ENCODE assay signal across 8 cellular contexts in genomic region chr9:136244776-136245193, GRCh38. TPM values are rescaled to one million over a fixed set of nuclear protein-coding genes. Genes with fewer than 3 reads are reported as not detected.
DNase-seq lines count a peak whose midpoint lies in the region; ATAC-seq, FAIRE-seq and TF ChIP-seq lines count a peak whose summit lies in the region.

No MANE protein-coding gene starts in this region.

- intact Hi-C loops in sigmoid colon (cut with DNase I) (loop anchor here (10.0 kb wide), 1 partner anchor 280 kb away; the partner anchor contains the start of gene UBAC1), posterior cingulate gyrus (cut with DNase I) (loop anchor here (1.0 kb wide), 1 partner anchor 23 kb away; no protein-coding TSS in a partner anchor)

- no peaks in the 10 kb centered on the region for H3K36me3 ChIP-seq in SK-N-MC (ENCODE audit: insufficient read depth, low read length)
- H3K36me3 ChIP-seq in sigmoid colon = no peaks in the 10 kb centered on the region

- 7% methylated on average over 7 of the region's 7 CpGs for WGBS in sigmoid colon, 2 donors

- peaks cover 0 to 4% (median 0%) of the 10 kb centered on the region in 3 donors for H3K27me3 ChIP-seq in sigmoid colon

- FAIRE-seq in D721Med (lab: Jason Lieb, UNC) = no peak

- ATAC-seq in HG03439 (IDR thresholded peaks at IDR 0.05; ENCODE audit: unreplicated experiment) = no peak

- no peaks in the 10 kb centered on the region for H3K9me3 ChIP-seq in SK-N-MC (ENCODE audit: low read depth, low read length)
- no peaks in the 10 kb centered on the region for H3K9me3 ChIP-seq in sigmoid colon

- TF ChIP-seq POLR2A in GM15510 (IDR thresholded peaks at IDR 0.05; ENCODE audit: borderline replicate concordance, extremely low read depth, insufficient read length) (peak; percentile 6), sigmoid colon (IDR thresholded peaks at IDR 0.05) (no peak)

- H3K4me3 ChIP-seq in SK-N-MC (peak overlapping the region; percentile 94), fibroblast of villous mesenchyme (ENCODE audit: low read depth, low read length) (peak overlapping the region; percentile 73), sigmoid colon (peak overlapping the region; percentile 52 to 86 (median 78))

- H3K9ac ChIP-seq in SK-N-MC (ENCODE audit: insufficient read length) = peak overlapping the region; percentile 83

- TF ChIP-seq EP300 in sigmoid colon (IDR thresholded peaks at IDR 0.05) = no peak

- DNase-seq in SK-N-MC (ENCODE audit: low read depth, low spot score) = no peak
- no peak for DNase-seq in fibroblast of villous mesenchyme (ENCODE audit: low read depth)
- DNase-seq in sigmoid colon = no peak
- no peak for DNase-seq in D721Med (ENCODE audit: insufficient read length, low spot score)
- DNase-seq in posterior cingulate gyrus = no peak
- no peak for DNase-seq in medulla oblongata (ENCODE audit: extremely low spot score)

- TF ChIP-seq CTCF in fibroblast of villous mesenchyme (IDR thresholded peaks at IDR 0.05; ENCODE audit: insufficient read depth, low read depth, low read length) (no peak), sigmoid colon (IDR thresholded peaks at IDR 0.05) (no peak), D721Med (IDR thresholded peaks at IDR 0.05; ENCODE audit: insufficient read depth, missing control alignments) (no peak)

- no peak overlapping the region for H3K27ac ChIP-seq in SK-N-MC
- H3K27ac ChIP-seq in sigmoid colon = peak overlapping the region in 3 of 4 donors; percentile 15 to 62 (median 60)

- peaks cover 0 to 21% (median 12%) of the 10 kb centered on the region in 4 donors for H3K4me1 ChIP-seq in sigmoid colon

RNA-seq across cellular contexts. Expression of gene QSOX2, which starts 0.8 kb away (rescaled TPM):
- total RNA-seq in fibroblast of villous mesenchyme = 11.3 and 15.1 TPM in 2 replicates
- total RNA-seq in sigmoid colon = 1 to 10 TPM; 3.2 to 6.4 (median 4.8) TPM
- 10 to 100 TPM in 1 of 3 donors, under 1 TPM in 2; 0.60 to 10.1 (median 0.69) TPM for polyA plus RNA-seq in sigmoid colon

RNA-seq across cellular contexts. Expression of gene LHX3, which starts 39.9 kb away (rescaled TPM):
- total RNA-seq in fibroblast of villous mesenchyme (not detected in 2 replicates), sigmoid colon (not detected)
- polyA plus RNA-seq in sigmoid colon = not detected

RNA-seq across cellular contexts. Expression of gene CCDC187, which starts 59.1 kb away (rescaled TPM):
- total RNA-seq in fibroblast of villous mesenchyme = under 0.01 TPM in 2 replicates
- not detected for total RNA-seq in sigmoid colon
- under 1 TPM in 1 of 3 donors, not detected in 2; 0.32 TPM for polyA plus RNA-seq in sigmoid colon
